ENCODE assay signal across 8 cellular contexts in the genomic region with DNA sequence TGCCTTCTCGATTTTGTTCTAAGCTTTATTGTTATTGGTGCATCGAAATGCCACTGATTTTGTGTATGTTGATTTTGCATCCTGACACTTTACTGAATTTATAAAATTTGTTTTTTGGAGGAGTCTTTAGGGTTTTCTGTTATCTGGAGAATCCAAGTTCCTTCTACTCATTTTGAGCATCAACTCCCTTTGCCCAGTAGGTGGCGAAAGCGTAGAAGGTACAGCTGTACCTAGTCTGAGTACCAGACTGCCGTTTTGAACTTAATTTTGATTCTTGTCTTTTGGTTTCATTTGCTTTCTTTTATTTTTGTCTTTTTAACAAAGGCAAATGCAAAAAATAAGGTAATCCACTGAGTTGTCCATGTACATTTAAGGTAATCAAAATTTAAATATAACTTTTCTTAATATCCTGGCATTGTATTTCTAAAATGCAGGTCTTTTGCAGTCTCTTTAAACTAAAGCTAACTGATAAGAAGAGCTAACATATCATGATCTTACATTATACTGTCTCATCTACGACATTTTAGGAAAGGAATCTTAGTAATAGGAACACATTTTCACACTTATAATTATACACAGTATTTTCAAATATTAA.
DNase-seq lines count a peak whose midpoint lies in the region; FAIRE-seq and TF ChIP-seq lines count a peak whose summit lies in the region.

No MANE protein-coding gene starts in this region.

- CTCF ChIA-PET in AG04449 (lab: Yijun Ruan, JAX) (interaction anchor here (0.6 to 14.2 kb wide), 50 partner anchors 8 to 674 kb away, joined by 3 to 491 read pairs (median 5); partner anchors contain the start of genes C3orf49, PSMD6 and SCAANT1), HEK293T (lab: Yijun Ruan, JAX) (interaction anchor here (0.6 to 2.9 kb wide), 8 partner anchors 15 to 643 kb away, joined by 3 to 17 read pairs (median 4); partner anchors contain the start of gene C3orf49)

- H3K4me2 ChIP-seq in parathyroid adenoma (ENCODE audit: low read length), result no peak overlapping the region

- peak; percentile 74 for TF ChIP-seq CTCF in AG04449 (IDR thresholded peaks at IDR 0.05; ENCODE audit: insufficient read depth, low read length, missing control alignments)
- peak; percentile 80 for TF ChIP-seq CTCF in GM06990 (IDR thresholded peaks at IDR 0.05; ENCODE audit: insufficient read depth, low read length, poor library complexity, severe bottlenecking)
- peak; percentile 79 for TF ChIP-seq CTCF in parathyroid adenoma (IDR thresholded peaks at IDR 0.05)

- no peaks in the 10 kb centered on the region for H3K9me3 ChIP-seq in parathyroid adenoma (ENCODE audit: control insufficient read depth, low read length)

- H3K27me3 ChIP-seq in GM06990 (replicated peaks; ENCODE audit: control insufficient read depth, insufficient read depth, low read length) (no peaks in the 10 kb centered on the region), parathyroid adenoma (ENCODE audit: control insufficient read depth, insufficient read depth, low read length) (no peaks in the 10 kb centered on the region)

- H2AFZ ChIP-seq in parathyroid adenoma, result no peak overlapping the region

- POLR2A ChIA-PET in AG04449 (lab: Yijun Ruan, JAX), result no interaction called here
- POLR2A ChIA-PET in HEK293T (lab: Yijun Ruan, JAX), result no interaction called here

- no peak for DNase-seq in AG04449 (ENCODE audit: low read depth, low spot score)
- peak; percentile 9 for DNase-seq in GM06990 (ENCODE audit: extremely low read depth, insufficient read length)
- peak; percentile 37 for DNase-seq in HEK293T (ENCODE audit: extremely low spot score)
- peak; percentile 54 for DNase-seq in NCI-H1092 (lab: John Stamatoyannopoulos, UW)
- peak; percentile 84 for DNase-seq in fibroblast of peridontal ligament (ENCODE audit: extremely low read depth)
- DNase-seq in T-helper 9 cell, result no peak

- no peak overlapping the region for H3K4me3 ChIP-seq in AG04449 (ENCODE audit: low read depth, low read length)
- no peak overlapping the region for H3K4me3 ChIP-seq in GM06990 (replicated peaks; ENCODE audit: low read depth, low read length)
- no peak overlapping the region for H3K4me3 ChIP-seq in parathyroid adenoma (ENCODE audit: low read depth, low read length)

- H3K36me3 ChIP-seq in GM06990 (ENCODE audit: control insufficient read depth, insufficient read depth, low read length) (no peaks in the 10 kb centered on the region), parathyroid adenoma (ENCODE audit: control insufficient read depth, insufficient read depth, low read length) (no peaks in the 10 kb centered on the region)

- no peaks in the 10 kb centered on the region for H3K4me1 ChIP-seq in parathyroid adenoma

- H3K79me2 ChIP-seq in parathyroid adenoma, result no peaks in the 10 kb centered on the region

- peak; percentile 37 for FAIRE-seq in TTC549 (lab: Jason Lieb, UNC)

- no peak overlapping the region for H3K9ac ChIP-seq in parathyroid adenoma

- no peak overlapping the region for H3K27ac ChIP-seq in parathyroid adenoma

TF ChIP-seq in HEK293T, 16 proteins besides CTCF, POLR2A, EP300 and RAD21:
- TF ChIP-seq ARNT (IDR thresholded peaks at IDR 0.05), result no peak
- TF ChIP-seq ELF4 (IDR thresholded peaks at IDR 0.05), result no peak
- TF ChIP-seq SUZ12 (IDR thresholded peaks at IDR 0.05), result no peak
- no peak for TF ChIP-seq FOXK2 (IDR thresholded peaks at IDR 0.05)
- TF ChIP-seq CTBP1 (IDR thresholded peaks at IDR 0.05; ENCODE audit: borderline replicate concordance), result no peak
- TF ChIP-seq TARDBP (IDR thresholded peaks at IDR 0.05), result no peak
- TF ChIP-seq SP1 (IDR thresholded peaks at IDR 0.05), result no peak
- no peak for TF ChIP-seq LEF1 (IDR thresholded peaks at IDR 0.05; ENCODE audit: borderline replicate concordance)
- TF ChIP-seq BHLHE40 (IDR thresholded peaks at IDR 0.05; ENCODE audit: borderline replicate concordance), result no peak
- TF ChIP-seq NFRKB (IDR thresholded peaks at IDR 0.05), result no peak

Comparison
In these comparisons a context has a peak if more than half of its experiments do, and no peak if none do; other contexts are left out.
1. DNase-seq: peak in GM06990 (single experiment), HEK293T (single experiment), NCI-H1092 (single experiment) and fibroblast of peridontal ligament (single experiment); none in AG04449 (single experiment) and T-helper 9 cell (single experiment).
2. Peak in every context shown above with its lines, with median percentiles within 50 percentile points of each other: CTCF ChIP-seq.